13 cellular contexts compared by ENCODE assay signal in the genomic region with DNA sequence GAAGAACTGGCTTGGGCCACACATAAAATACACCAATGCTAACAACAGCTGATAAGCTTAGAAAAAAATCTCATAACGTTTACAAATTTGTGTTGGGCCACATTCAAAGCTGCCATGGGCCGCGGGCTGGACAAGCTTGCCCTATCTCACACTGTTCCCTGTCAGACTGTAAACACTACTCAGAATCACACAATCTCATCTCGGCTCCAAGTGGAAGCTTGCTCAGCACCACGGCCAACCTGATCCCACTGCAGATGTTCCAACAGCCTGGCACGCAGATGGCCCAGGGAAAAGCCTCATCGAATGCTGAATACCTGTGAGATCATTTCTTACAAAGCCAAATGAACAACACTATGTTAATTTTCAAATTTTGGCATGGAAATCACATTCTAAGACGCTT.
DNase-seq lines count a peak whose midpoint lies in the region; ATAC-seq, FAIRE-seq and TF ChIP-seq lines count a peak whose summit lies in the region.
"Had no signal": no experiment of that assay in that cellular context is flagged by ENCODE, and none has a peak within 500 bp of the region (broad histone marks: within the 10 kb centered on the region; RNA-seq: fewer than 3 reads in every experiment).

No MANE protein-coding gene starts in this region.

- no peak for TF ChIP-seq EP300 in suprapubic skin (IDR thresholded peaks at IDR 0.05)

- peaks cover 15% of the 10 kb centered on the region for H3K36me3 Mint-ChIP-seq in astrocyte (ENCODE audit: low read depth, unreplicated experiment)

- no peak for TF ChIP-seq CTCF in C4-2B (conservative IDR thresholded peaks at IDR 0.05)
- no peak for TF ChIP-seq CTCF in astrocyte (IDR thresholded peaks at IDR 0.05; ENCODE audit: insufficient read depth, low read depth, low read length)
- TF ChIP-seq CTCF in right lobe of liver (IDR thresholded peaks at IDR 0.05) = no peak
- TF ChIP-seq CTCF in suprapubic skin (IDR thresholded peaks at IDR 0.05) = no peak

- DNase-seq in astrocyte (ENCODE audit: low read depth) (peak; percentile 50), right lobe of liver (peak in 2 of 3 donors; percentile 55 to 65), suprapubic skin (ENCODE audit: low spot score in 2 of 2) (no peak), pons (ENCODE audit: low spot score) (no peak)
- DNase-seq: activated B cell treated with CpG ODN at 0.5 μM for 24 hours; DMS79 treated with DMSO at 0.1 percent for 48 hours; NCI-H510A; stimulated activated CD8-positive, alpha-beta memory T cell treated with anti-CD3 and anti-CD28 coated beads, Interleukin-4, amount 100 ng/mL, for 48 hours had no signal

- H3K27ac Mint-ChIP-seq in astrocyte (ENCODE audit: unreplicated experiment) = peak overlapping the region; percentile 75
- H3K27ac Mint-ChIP-seq: activated B cell treated with CpG ODN at 0.5 μM for 24 hours had no signal

- no peak for TF ChIP-seq POLR2A in right lobe of liver (IDR thresholded peaks at IDR 0.05)
- no peak for TF ChIP-seq POLR2A in suprapubic skin (IDR thresholded peaks at IDR 0.05)

- H3K36me3 ChIP-seq in HUES6 (ENCODE audit: control insufficient read depth, insufficient read depth, low read length) (no peaks in the 10 kb centered on the region), astrocyte (ENCODE audit: insufficient read depth, low read length) (peaks cover 7% of the 10 kb centered on the region), right lobe of liver (no peaks in the 10 kb centered on the region), suprapubic skin (no peaks in the 10 kb centered on the region)

- H3K9me3 Mint-ChIP-seq in astrocyte (ENCODE audit: unreplicated experiment) = no peaks in the 10 kb centered on the region
- H3K9me3 Mint-ChIP-seq: activated B cell treated with CpG ODN at 0.5 μM for 24 hours had no signal

- no peak for FAIRE-seq in astrocyte (lab: Jason Lieb, UNC)
- FAIRE-seq: HTR-8/SVneo had no signal

- WGBS in right lobe of liver (ENCODE audit: insufficient coverage, low coverage, low lambda C conversion rate, missing lambda C conversion rate) = 47% methylated on average over 8 of the region's 8 CpGs
- WGBS in suprapubic skin = 18% methylated on average over 8 of the region's 8 CpGs

- no peaks in the 10 kb centered on the region for H3K27me3 Mint-ChIP-seq in astrocyte (ENCODE audit: low read depth, unreplicated experiment)
- H3K27me3 Mint-ChIP-seq: activated B cell treated with CpG ODN at 0.5 μM for 24 hours had no signal

- no peak overlapping the region for H2AFZ ChIP-seq in astrocyte (ENCODE audit: low read depth, low read length)

- peak overlapping the region; percentile 46 for H3K4me2 ChIP-seq in astrocyte (ENCODE audit: low read length)

- peaks cover 80% of the 10 kb centered on the region for H3K4me1 Mint-ChIP-seq in astrocyte (ENCODE audit: low read depth, unreplicated experiment)

- H3K79me2 ChIP-seq in astrocyte (ENCODE audit: insufficient read depth, low read length) = peaks cover 97% of the 10 kb centered on the region

- H3K4me3 ChIP-seq in HUES6 (ENCODE audit: low read depth, low read length) (no peak overlapping the region), astrocyte (ENCODE audit: insufficient read depth, low read depth, low read length) (no peak overlapping the region), right lobe of liver (no peak overlapping the region), suprapubic skin (no peak overlapping the region)

- peaks cover 53% of the 10 kb centered on the region for H3K4me1 ChIP-seq in HUES6 (ENCODE audit: control insufficient read depth, insufficient read depth, low read length)
- peaks cover 56% of the 10 kb centered on the region for H3K4me1 ChIP-seq in astrocyte (ENCODE audit: insufficient read depth, low read length)
- peaks cover 0 to 46% (median 9%) of the 10 kb centered on the region in 4 donors for H3K4me1 ChIP-seq in right lobe of liver
- peaks cover 76% of the 10 kb centered on the region for H3K4me1 ChIP-seq in suprapubic skin

- ATAC-seq in right lobe of liver = peak; percentile 61 to 79 (median 70)
- ATAC-seq in GM18511 (IDR thresholded peaks at IDR 0.05; ENCODE audit: unreplicated experiment) = no peak
- no peak for ATAC-seq in HG02885 (IDR thresholded peaks at IDR 0.05; ENCODE audit: poor library complexity, unreplicated experiment)

- no peaks in the 10 kb centered on the region for H3K9me3 ChIP-seq in HUES6 (ENCODE audit: control insufficient read depth, insufficient read depth, low read depth, low read length)
- no peaks in the 10 kb centered on the region for H3K9me3 ChIP-seq in astrocyte (ENCODE audit: insufficient read depth, low read depth, low read length)
- no peaks in the 10 kb centered on the region for H3K9me3 ChIP-seq in right lobe of liver
- no peaks in the 10 kb centered on the region for H3K9me3 ChIP-seq in suprapubic skin

- intact Hi-C loops in right lobe of liver (cut with DNase I) = no loop called here

- H3K27me3 ChIP-seq in HUES6 (ENCODE audit: control insufficient read depth, insufficient read depth, low read length) = no peaks in the 10 kb centered on the region
- H3K27me3 ChIP-seq in astrocyte (ENCODE audit: insufficient read depth, low read length) = no peaks in the 10 kb centered on the region
- H3K27me3 ChIP-seq in right lobe of liver = no peaks in the 10 kb centered on the region
- H3K27me3 ChIP-seq in suprapubic skin = no peaks in the 10 kb centered on the region

- peaks cover 96% of the 10 kb centered on the region for H4K20me1 ChIP-seq in astrocyte (ENCODE audit: insufficient read depth, low read length)

- H3K27ac ChIP-seq in C4-2B (peak overlapping the region; percentile 57), HUES6 (ENCODE audit: low read depth, low read length) (0 out of 2 replicates have a peak overlapping the region, but pooled peaks have one; percentile 4), astrocyte (ENCODE audit: low read depth, low read length) (peak overlapping the region; percentile 83), right lobe of liver (peak overlapping the region in 1 of 3 donors; percentile 24), suprapubic skin (no peak overlapping the region)

- H3K9ac ChIP-seq in HUES6 (ENCODE audit: low read length) (no peak overlapping the region), astrocyte (ENCODE audit: low read length) (peak overlapping the region; percentile 47)

- no peak overlapping the region for H3K4me3 Mint-ChIP-seq in astrocyte (ENCODE audit: unreplicated experiment)
- H3K4me3 Mint-ChIP-seq: activated B cell treated with CpG ODN at 0.5 μM for 24 hours had no signal

Comparison
In these comparisons a context has a peak if more than half of its experiments do, and no peak if none do; other contexts are left out.
1. DNase-seq: peak in astrocyte (single experiment) and right lobe of liver (2 of 3); none in suprapubic skin (0 of 2) and pons (single experiment).
2. ATAC-seq: peak in right lobe of liver (4 of 4); none in GM18511 (single experiment) and HG02885 (single experiment).